In the genomic region with DNA sequence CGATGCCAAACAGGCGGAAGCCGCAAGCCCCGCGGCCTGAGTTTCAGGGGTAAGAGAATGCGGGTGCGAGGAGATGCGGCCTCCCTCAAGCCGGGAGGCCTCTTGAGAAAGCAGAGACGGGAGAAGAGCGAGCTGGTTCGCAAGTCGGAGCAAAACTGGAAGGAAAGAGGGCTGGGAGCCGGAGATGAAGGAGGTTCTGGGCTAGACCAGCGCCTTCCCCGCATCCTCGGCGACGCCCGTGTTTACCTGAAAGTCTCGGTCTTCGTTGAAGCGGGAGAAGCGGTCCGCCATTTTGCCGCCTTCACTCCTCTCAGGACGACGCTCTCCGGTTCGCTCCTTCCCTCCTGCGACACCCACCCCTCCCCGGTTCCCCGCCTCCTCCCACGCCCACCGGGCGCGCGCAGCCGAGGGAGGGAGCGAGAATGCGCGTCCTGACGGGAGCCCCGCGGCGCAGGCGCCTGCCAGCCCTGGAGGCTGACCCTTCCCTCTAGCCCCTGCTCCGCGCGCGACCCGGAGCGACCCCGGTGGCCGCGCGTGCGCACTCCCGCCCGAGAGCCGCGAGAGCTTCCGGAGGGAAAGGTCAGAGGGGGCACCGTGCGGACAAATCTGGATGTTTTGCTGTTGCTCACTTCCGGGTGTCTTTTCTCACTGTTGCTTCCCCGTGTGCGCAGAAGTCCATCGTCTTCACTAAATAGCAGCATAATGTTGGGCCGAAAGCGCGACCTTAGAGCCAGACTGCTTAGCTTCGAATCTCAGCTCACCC, we compare ENCODE assay signal across 1 cellular context.
A peak's percentile ranks its signal among the peaks of the same experiment; 100 is the strongest.
TF ChIP-seq lines count a peak whose summit lies in the region.

Gene GPATCH8 (minus strand): TSS at position 327 of the 763 bp plus-strand sequence. CDS start 36 bp downstream, at position 291.

TF ChIP-seq in HepG2, 621 proteins besides CTCF, POLR2A, EP300 and RAD21 (continued from another document and continues in another):
- peak; percentile 71; the same call in 1 of the 2 replicates for TF ChIP-seq ZBTB43 (CRISPR knock-in tag; conservative IDR thresholded peaks at IDR 0.05)
- peak; percentile 20 for TF ChIP-seq RBM39 (IDR thresholded peaks at IDR 0.05; ENCODE audit: low read depth, low read length, poor library complexity, severe bottlenecking)
- TF ChIP-seq ZNF234 (CRISPR knock-in tag; conservative IDR thresholded peaks at IDR 0.05): no peak
- TF ChIP-seq ZSCAN9 (CRISPR knock-in tag; IDR thresholded peaks at IDR 0.05; ENCODE audit: borderline replicate concordance): no peak
- peak; percentile 36; the same call in 1 of the 2 replicates for TF ChIP-seq SNAPC4 (CRISPR knock-in tag; IDR thresholded peaks at IDR 0.05)
- TF ChIP-seq ZSCAN25 (CRISPR knock-in tag; IDR thresholded peaks at IDR 0.05): peak; percentile 91
- TF ChIP-seq ARID3A (IDR thresholded peaks at IDR 0.05; ENCODE audit: low read depth, low read length): no peak
- peak; percentile 86 for TF ChIP-seq CCDC6 (CRISPR knock-in tag; IDR thresholded peaks at IDR 0.05)
- no peak for TF ChIP-seq FOXP1 (IDR thresholded peaks at IDR 0.05)
- TF ChIP-seq FOXP1 (CRISPR knock-in tag; IDR thresholded peaks at IDR 0.05): peak; percentile 42; the same call in 1 of the 2 replicates
- TF ChIP-seq SRY (CRISPR knock-in tag; IDR thresholded peaks at IDR 0.05): peak; percentile 86; the same call in 1 of the 2 replicates
- no peak for TF ChIP-seq ZNF615 (CRISPR knock-in tag; IDR thresholded peaks at IDR 0.05; ENCODE audit: borderline replicate concordance)
- TF ChIP-seq CREBL2 (CRISPR knock-in tag; IDR thresholded peaks at IDR 0.05; ENCODE audit: borderline replicate concordance): peak; percentile 63; the same call in 1 of the 2 replicates
- TF ChIP-seq, protein P1, sequence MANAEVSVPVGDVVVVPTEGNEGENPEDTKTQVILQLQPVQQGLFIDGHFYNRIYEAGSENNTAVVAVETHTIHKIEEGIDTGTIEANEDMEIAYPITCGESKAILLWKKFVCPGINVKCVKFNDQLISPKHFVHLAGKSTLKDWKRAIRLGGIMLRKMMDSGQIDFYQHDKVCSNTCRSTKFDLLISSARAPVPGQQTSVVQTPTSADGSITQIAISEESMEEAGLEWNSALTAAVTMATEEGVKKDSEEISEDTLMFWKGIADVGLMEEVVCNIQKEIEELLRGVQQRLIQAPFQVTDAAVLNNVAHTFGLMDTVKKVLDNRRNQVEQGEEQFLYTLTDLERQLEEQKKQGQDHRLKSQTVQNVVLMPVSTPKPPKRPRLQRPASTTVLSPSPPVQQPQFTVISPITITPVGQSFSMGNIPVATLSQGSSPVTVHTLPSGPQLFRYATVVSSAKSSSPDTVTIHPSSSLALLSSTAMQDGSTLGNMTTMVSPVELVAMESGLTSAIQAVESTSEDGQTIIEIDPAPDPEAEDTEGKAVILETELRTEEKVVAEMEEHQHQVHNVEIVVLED (CRISPR knock-in tag; IDR thresholded peaks at IDR 0.05; ENCODE audit: borderline replicate concordance): peak; percentile 84
- no peak for TF ChIP-seq ZNF30 (CRISPR knock-in tag; IDR thresholded peaks at IDR 0.05)
- TF ChIP-seq, protein P2, sequence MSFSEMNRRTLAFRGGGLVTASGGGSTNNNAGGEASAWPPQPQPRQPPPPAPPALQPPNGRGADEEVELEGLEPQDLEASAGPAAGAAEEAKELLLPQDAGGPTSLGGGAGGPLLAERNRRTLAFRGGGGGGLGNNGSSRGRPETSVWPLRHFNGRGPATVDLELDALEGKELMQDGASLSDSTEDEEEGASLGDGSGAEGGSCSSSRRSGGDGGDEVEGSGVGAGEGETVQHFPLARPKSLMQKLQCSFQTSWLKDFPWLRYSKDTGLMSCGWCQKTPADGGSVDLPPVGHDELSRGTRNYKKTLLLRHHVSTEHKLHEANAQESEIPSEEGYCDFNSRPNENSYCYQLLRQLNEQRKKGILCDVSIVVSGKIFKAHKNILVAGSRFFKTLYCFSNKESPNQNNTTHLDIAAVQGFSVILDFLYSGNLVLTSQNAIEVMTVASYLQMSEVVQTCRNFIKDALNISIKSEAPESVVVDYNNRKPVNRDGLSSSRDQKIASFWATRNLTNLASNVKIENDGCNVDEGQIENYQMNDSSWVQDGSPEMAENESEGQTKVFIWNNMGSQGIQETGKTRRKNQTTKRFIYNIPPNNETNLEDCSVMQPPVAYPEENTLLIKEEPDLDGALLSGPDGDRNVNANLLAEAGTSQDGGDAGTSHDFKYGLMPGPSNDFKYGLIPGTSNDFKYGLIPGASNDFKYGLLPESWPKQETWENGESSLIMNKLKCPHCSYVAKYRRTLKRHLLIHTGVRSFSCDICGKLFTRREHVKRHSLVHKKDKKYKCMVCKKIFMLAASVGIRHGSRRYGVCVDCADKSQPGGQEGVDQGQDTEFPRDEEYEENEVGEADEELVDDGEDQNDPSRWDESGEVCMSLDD (CRISPR knock-in tag; IDR thresholded peaks at IDR 0.05; ENCODE audit: borderline replicate concordance): peak; percentile 22; the same call in 1 of the 2 replicates
- peak; percentile 15; the same call in 1 of the 2 replicates for TF ChIP-seq RFXAP (CRISPR knock-in tag; IDR thresholded peaks at IDR 0.05; ENCODE audit: borderline replicate concordance)
- TF ChIP-seq HINFP (CRISPR knock-in tag; IDR thresholded peaks at IDR 0.05; ENCODE audit: low read depth): no peak
- TF ChIP-seq MEF2D (CRISPR knock-in tag; IDR thresholded peaks at IDR 0.05): 0 out of 2 replicates have a peak, but pooled peaks have one; percentile 46
- TF ChIP-seq ZNF468 (CRISPR knock-in tag; IDR thresholded peaks at IDR 0.05): no peak
- TF ChIP-seq ZNF343 (CRISPR knock-in tag; IDR thresholded peaks at IDR 0.05): peak; percentile 66
- TF ChIP-seq, protein P3, sequence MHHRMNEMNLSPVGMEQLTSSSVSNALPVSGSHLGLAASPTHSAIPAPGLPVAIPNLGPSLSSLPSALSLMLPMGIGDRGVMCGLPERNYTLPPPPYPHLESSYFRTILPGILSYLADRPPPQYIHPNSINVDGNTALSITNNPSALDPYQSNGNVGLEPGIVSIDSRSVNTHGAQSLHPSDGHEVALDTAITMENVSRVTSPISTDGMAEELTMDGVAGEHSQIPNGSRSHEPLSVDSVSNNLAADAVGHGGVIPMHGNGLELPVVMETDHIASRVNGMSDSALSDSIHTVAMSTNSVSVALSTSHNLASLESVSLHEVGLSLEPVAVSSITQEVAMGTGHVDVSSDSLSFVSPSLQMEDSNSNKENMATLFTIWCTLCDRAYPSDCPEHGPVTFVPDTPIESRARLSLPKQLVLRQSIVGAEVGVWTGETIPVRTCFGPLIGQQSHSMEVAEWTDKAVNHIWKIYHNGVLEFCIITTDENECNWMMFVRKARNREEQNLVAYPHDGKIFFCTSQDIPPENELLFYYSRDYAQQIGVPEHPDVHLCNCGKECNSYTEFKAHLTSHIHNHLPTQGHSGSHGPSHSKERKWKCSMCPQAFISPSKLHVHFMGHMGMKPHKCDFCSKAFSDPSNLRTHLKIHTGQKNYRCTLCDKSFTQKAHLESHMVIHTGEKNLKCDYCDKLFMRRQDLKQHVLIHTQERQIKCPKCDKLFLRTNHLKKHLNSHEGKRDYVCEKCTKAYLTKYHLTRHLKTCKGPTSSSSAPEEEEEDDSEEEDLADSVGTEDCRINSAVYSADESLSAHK (CRISPR knock-in tag; IDR thresholded peaks at IDR 0.05; ENCODE audit: borderline replicate concordance): peak; percentile 17; the same call in 1 of the 2 replicates
- no peak for TF ChIP-seq EZH2 (conservative IDR thresholded peaks at IDR 0.05; ENCODE audit: low read depth, low read length)
- peak; percentile 43; the same call in 1 of the 2 replicates for TF ChIP-seq SOX5 (CRISPR knock-in tag; IDR thresholded peaks at IDR 0.05; ENCODE audit: borderline replicate concordance)
- peak; percentile 39; the same call in 1 of the 2 replicates for TF ChIP-seq MYC (CRISPR knock-in tag; IDR thresholded peaks at IDR 0.05; ENCODE audit: borderline replicate concordance)
- TF ChIP-seq NFKBIZ (CRISPR knock-in tag; IDR thresholded peaks at IDR 0.05): peak; percentile 68
- TF ChIP-seq, protein P4, sequence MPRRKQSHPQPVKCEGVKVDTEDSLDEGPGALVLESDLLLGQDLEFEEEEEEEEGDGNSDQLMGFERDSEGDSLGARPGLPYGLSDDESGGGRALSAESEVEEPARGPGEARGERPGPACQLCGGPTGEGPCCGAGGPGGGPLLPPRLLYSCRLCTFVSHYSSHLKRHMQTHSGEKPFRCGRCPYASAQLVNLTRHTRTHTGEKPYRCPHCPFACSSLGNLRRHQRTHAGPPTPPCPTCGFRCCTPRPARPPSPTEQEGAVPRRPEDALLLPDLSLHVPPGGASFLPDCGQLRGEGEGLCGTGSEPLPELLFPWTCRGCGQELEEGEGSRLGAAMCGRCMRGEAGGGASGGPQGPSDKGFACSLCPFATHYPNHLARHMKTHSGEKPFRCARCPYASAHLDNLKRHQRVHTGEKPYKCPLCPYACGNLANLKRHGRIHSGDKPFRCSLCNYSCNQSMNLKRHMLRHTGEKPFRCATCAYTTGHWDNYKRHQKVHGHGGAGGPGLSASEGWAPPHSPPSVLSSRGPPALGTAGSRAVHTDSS (CRISPR knock-in tag; conservative IDR thresholded peaks at IDR 0.05): no peak
- TF ChIP-seq, protein P5, sequence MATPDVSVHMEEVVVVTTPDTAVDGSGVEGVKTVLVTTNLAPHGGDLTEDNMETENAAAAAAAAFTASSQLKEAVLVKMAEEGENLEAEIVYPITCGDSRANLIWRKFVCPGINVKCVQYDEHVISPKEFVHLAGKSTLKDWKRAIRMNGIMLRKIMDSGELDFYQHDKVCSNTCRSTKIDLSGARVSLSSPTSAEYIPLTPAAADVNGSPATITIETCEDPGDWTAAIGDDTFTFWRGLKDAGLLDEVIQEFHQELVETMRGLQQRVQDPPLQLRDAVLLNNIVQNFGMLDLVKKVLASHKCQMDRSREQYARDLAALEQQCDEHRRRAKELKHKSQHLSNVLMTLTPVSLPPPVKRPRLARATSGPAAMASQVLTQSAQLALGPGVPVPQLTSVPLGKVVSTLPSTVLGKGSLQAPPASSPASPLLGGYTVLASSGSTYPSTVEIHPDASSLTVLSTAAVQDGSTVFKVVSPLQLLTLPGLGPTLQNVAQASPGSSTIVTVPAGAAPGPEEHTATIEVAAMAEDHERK (CRISPR knock-in tag; IDR thresholded peaks at IDR 0.05; ENCODE audit: low read depth): peak; percentile 52
- TF ChIP-seq ZNF674 (CRISPR knock-in tag; IDR thresholded peaks at IDR 0.05; ENCODE audit: low read depth): peak; percentile 71; the same call in 1 of the 2 replicates
